23 cellular contexts compared by ENCODE assay signal in genomic region chr4:77650787-77651186, GRCh38. TPM values are rescaled to one million over a fixed set of nuclear protein-coding genes. Genes with fewer than 3 reads are reported as not detected.
"Had no signal": no experiment of that assay in that cellular context is flagged by ENCODE, and none has a peak within 500 bp of the region (broad histone marks: within the 10 kb centered on the region; RNA-seq: fewer than 3 reads in every experiment).

No MANE protein-coding gene starts in this region.

- FAIRE-seq: HTR-8/SVneo had no signal

- H3K36me3 ChIP-seq: MG63 had no signal

- H3K4me3 ChIP-seq: MG63 had no signal

- H3K27me3 ChIP-seq: MG63 had no signal

- DNase-seq: Karpas-422, KBM-7, MG63, NCI-H1092 treated with DMSO at 0.1 percent for 48 hours, NCI-H1436, NCI-H187, NCI-H2029, NCI-H2081 treated with DMSO at 0.1 percent for 48 hours, NCI-H2171, NCI-H446, NCI-H510A, NCI-H524 treated with DMSO at 0.1 percent for 48 hours, NCI-H69, NCI-H774, PC-3, SHP77, SK-N-SH had no signal

- H3K27ac ChIP-seq: HL-60, RWPE1 had no signal

- H3K4me2 ChIP-seq: SK-N-SH had no signal

- H3K9ac ChIP-seq: SK-N-SH had no signal

- ATAC-seq: Panc1, PC-3 had no signal

RNA-seq across cellular contexts. Expression of gene CXCL13, which starts 45.2 kb away (rescaled TPM):
- total RNA-seq: OCI-LY7, PC-3, SK-MEL-5 had no signal
- polyA plus RNA-seq: SK-N-SH had no signal
